15 cellular contexts compared by ENCODE assay signal in genomic region chr9:135878528-135879236, GRCh38.
"Had no signal": no experiment of that assay in that cellular context is flagged by ENCODE, and none has a peak within 500 bp of the region (broad histone marks: within the 10 kb centered on the region; RNA-seq: fewer than 3 reads in every experiment).

No MANE protein-coding gene starts in this region.

- DNase-seq: activated effector memory CD4-positive, alpha-beta T cell treated with Interleukin-2 at 50 U/mL for 16 hours; dermis blood vessel endothelial cell; effector memory CD8-positive, alpha-beta T cell; mesendoderm; ovary; right lobe of liver; stimulated activated CD4-positive, alpha-beta T cell treated with anti-CD3 and anti-CD28 coated beads, Interleukin-1b, Interleukin-23, amount 100 ng/mL, for 48 hours; SW 1271; upper lobe of right lung had no signal

- H3K27me3 ChIP-seq: adrenal gland, hepatocyte, ovary, right lobe of liver, SJSA1, upper lobe of right lung had no signal

- H3K4me3 ChIP-seq: adrenal gland, hepatocyte, ovary, right lobe of liver, SJSA1, thoracic aorta, upper lobe of right lung had no signal

- H3K36me3 ChIP-seq: adrenal gland, ovary, right lobe of liver, thoracic aorta had no signal

- ATAC-seq: activated CD4-positive, CD25-positive, alpha-beta regulatory T cell treated with anti-CD3 and anti-CD28 coated beads, Interleukin-2, amount 50 U/mL, for 24 hours; effector memory CD8-positive, alpha-beta T cell; right lobe of liver; upper lobe of right lung had no signal

- H3K9me3 Mint-ChIP-seq: activated naive CD4-positive, alpha-beta T cell treated with anti-CD3 and anti-CD28 coated beads, Interleukin-2, amount 50 U/mL, for 24 hours; effector memory CD8-positive, alpha-beta T cell had no signal

- H3K27ac ChIP-seq: adrenal gland, hepatocyte, ovary, right lobe of liver, SJSA1, thoracic aorta, upper lobe of right lung had no signal

- H3K4me3 Mint-ChIP-seq: activated naive CD4-positive, alpha-beta T cell treated with anti-CD3 and anti-CD28 coated beads, Interleukin-2, amount 50 U/mL, for 24 hours; effector memory CD8-positive, alpha-beta T cell had no signal

- H3K27me3 Mint-ChIP-seq: activated naive CD4-positive, alpha-beta T cell treated with anti-CD3 and anti-CD28 coated beads, Interleukin-2, amount 50 U/mL, for 24 hours; effector memory CD8-positive, alpha-beta T cell had no signal
